9 cellular contexts compared by ENCODE assay signal in the genomic region with DNA sequence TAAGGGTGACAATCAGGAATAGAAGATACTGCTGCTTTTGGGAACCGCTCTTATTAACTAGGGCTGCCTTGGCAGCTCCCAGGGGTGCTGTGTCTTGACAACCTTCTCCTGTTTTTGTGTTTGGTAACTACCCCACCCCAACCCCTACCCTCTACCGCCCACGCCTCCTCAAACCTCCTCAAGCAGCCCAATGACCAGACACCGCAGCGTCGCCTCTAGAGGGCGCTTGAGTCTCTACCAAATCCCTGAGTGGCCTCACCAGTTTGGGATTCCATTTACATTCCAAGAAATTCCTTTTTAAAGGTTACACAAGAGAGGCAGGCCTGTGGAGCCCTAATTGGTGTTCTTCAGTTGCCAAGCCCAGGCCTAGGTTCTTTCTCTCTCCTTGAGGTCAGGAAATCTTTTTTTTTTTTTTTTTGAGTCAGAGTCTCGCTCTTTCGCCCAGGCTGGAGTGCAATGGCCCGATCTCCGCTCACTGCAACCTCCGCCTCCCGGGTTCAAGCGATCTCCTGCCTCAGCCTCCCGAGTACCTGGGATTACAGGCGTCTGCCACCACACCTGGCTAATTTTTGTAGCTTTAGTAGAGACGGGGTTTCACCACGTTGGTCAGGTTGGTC.
DNase-seq lines count a peak whose midpoint lies in the region; ATAC-seq, FAIRE-seq and TF ChIP-seq lines count a peak whose summit lies in the region.
"Had no signal": no experiment of that assay in that cellular context is flagged by ENCODE, and none has a peak within 500 bp of the region (broad histone marks: within the 10 kb centered on the region; RNA-seq: fewer than 3 reads in every experiment).

No MANE protein-coding gene starts in this region.

- DNase-seq in AG20443 (ENCODE audit: low spot score) (peak; percentile 90), GM12892 (ENCODE audit: insufficient read length) (peak; percentile 15), NT2/D1 (ENCODE audit: low read depth, low spot score) (peak; percentile 96), astrocyte of the cerebellum (ENCODE audit: low read depth) (peak; percentile 92), hippocampal formation (lab: John Stamatoyannopoulos, UW) (peak; percentile 12 to 26), OCI-M2 (lab: John Stamatoyannopoulos, UW; ENCODE audit: unreplicated experiment) (no peak)

- in situ Hi-C loops in astrocyte of the cerebellum (cut with HindIII; ENCODE audit: low sequenced_read_pairs) = loop anchor here (25.0 kb wide), 1 partner anchor 889 kb away; no protein-coding TSS in a partner anchor

- H3K4me3 ChIP-seq in NT2/D1 (ENCODE audit: insufficient read length, low read depth) (no peak overlapping the region), astrocyte of the cerebellum (ENCODE audit: low read depth, low read length) (no peak overlapping the region), skeletal muscle tissue (ENCODE audit: low read length in 3 of 3) (no peak overlapping the region)

- no peak for TF ChIP-seq POLR2A in GM12892 (IDR thresholded peaks at IDR 0.05; ENCODE audit: low read depth, low read length)

- H3K9me3 ChIP-seq in NT2/D1 (ENCODE audit: insufficient read depth, low read length) = no peaks in the 10 kb centered on the region
- H3K9me3 ChIP-seq in skeletal muscle tissue (ENCODE audit: control insufficient read depth in 3 of 3, low read length in 3 of 3) = no peaks in the 10 kb centered on the region
- H3K9me3 ChIP-seq: neutrophil had no signal

- ATAC-seq in HG03095 (IDR thresholded peaks at IDR 0.05; ENCODE audit: unreplicated experiment) = no peak

- H3K27ac ChIP-seq in skeletal muscle tissue (ENCODE audit: low read depth, low read length) = peak overlapping the region; percentile 50
- H3K27ac ChIP-seq: neutrophil had no signal

- TF ChIP-seq CTCF in astrocyte of the cerebellum (IDR thresholded peaks at IDR 0.05; ENCODE audit: low read depth, low read length, missing control alignments) = peak; percentile 85

- H3K27me3 ChIP-seq in NT2/D1 (ENCODE audit: insufficient read depth, insufficient read length) = no peaks in the 10 kb centered on the region
- H3K27me3 ChIP-seq in skeletal muscle tissue (ENCODE audit: control insufficient read depth in 3 of 3, insufficient read depth in 3 of 3, low read length in 3 of 3) = no peaks in the 10 kb centered on the region

- H3K9ac ChIP-seq in NT2/D1 (ENCODE audit: insufficient read length, low read depth) (no peak overlapping the region), skeletal muscle tissue (ENCODE audit: low read depth in 1 of 3, low read length in 3 of 3) (no peak overlapping the region)

- H3K36me3 ChIP-seq in NT2/D1 (ENCODE audit: insufficient read depth, insufficient read length, low read length) = no peaks in the 10 kb centered on the region
- H3K36me3 ChIP-seq in skeletal muscle tissue (ENCODE audit: control insufficient read depth in 3 of 3, insufficient read depth in 3 of 3, low read length in 3 of 3) = no peaks in the 10 kb centered on the region
- H3K36me3 ChIP-seq: neutrophil had no signal

- no peak for FAIRE-seq in GM12892 (lab: Jason Lieb, UNC)

- no peaks in the 10 kb centered on the region for H3K4me1 ChIP-seq in NT2/D1 (ENCODE audit: insufficient read depth, insufficient read length)
- peaks cover 0 to 3% (median 0%) of the 10 kb centered on the region in 3 donors for H3K4me1 ChIP-seq in skeletal muscle tissue (ENCODE audit: control insufficient read depth in 3 of 3, insufficient read depth in 3 of 3, low read length in 3 of 3)
